In the genomic region with DNA sequence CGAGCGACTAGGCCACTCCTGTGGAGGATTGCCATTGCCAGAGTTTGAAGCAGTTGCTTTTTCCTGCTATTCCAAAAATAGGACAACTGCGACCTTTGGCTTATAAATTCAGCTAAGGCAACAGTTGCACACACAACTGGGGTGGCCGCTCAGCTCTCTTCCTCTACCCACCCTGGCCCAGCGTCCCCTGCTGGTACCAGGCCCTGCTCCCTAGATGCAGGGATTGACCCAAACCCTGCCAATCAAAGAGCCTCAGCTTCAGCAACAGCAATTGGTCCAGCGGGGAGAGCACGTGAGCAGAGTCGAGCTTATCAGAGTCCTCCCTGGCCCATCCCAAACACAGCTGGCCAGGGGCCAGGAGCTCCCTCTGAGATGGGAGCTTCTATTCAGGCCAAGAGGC, we compare ENCODE assay signal across 14 cellular contexts. TPM values are rescaled to one million over a fixed set of nuclear protein-coding genes. Genes with fewer than 3 reads are reported as not detected.
DNase-seq lines count a peak whose midpoint lies in the region; ATAC-seq and TF ChIP-seq lines count a peak whose summit lies in the region.
"Had no signal": no experiment of that assay in that cellular context is flagged by ENCODE, and none has a peak within 500 bp of the region (broad histone marks: within the 10 kb centered on the region; RNA-seq: fewer than 3 reads in every experiment).

No MANE protein-coding gene starts in this region.

- H3K4me2 ChIP-seq in MM.1S (ENCODE audit: low read depth, low read length), result no peak overlapping the region

- no peaks in the 10 kb centered on the region for H3K9me2 ChIP-seq in MM.1S (replicated peaks; ENCODE audit: insufficient read depth, low read length)

- H3K9me3 ChIP-seq in MM.1S (replicated peaks; ENCODE audit: insufficient read depth, low read length) (no peaks in the 10 kb centered on the region), left ventricle myocardium inferior (replicated peaks) (no peaks in the 10 kb centered on the region)

- H3K27me3 ChIP-seq in MM.1S (replicated peaks; ENCODE audit: insufficient read depth, low read length), result no peaks in the 10 kb centered on the region
- no peaks in the 10 kb centered on the region for H3K27me3 ChIP-seq in left ventricle myocardium inferior (ENCODE audit: low read depth)

- H3K36me3 ChIP-seq in MM.1S (replicated peaks; ENCODE audit: insufficient read depth, low read length) (no peaks in the 10 kb centered on the region), left ventricle myocardium inferior (no peaks in the 10 kb centered on the region)

- intact Hi-C loops in left ventricle myocardium inferior (cut with micrococcal nuclease), result no loop called here

- H2AFZ ChIP-seq in MM.1S (ENCODE audit: low read length), result no peak overlapping the region

- ATAC-seq in HG03571 (IDR thresholded peaks at IDR 0.05; ENCODE audit: unreplicated experiment) (no peak), GM18873 (IDR thresholded peaks at IDR 0.05; ENCODE audit: low FRiP score, unreplicated experiment) (no peak)
- ATAC-seq: T-cell had no signal

- no peak overlapping the region for H3K9ac ChIP-seq in MM.1S (ENCODE audit: low read length)

- H3K4me1 ChIP-seq in MM.1S (ENCODE audit: low read length), result no peaks in the 10 kb centered on the region
- H3K4me1 ChIP-seq in left ventricle myocardium inferior, result peaks cover 17% of the 10 kb centered on the region

- no peak overlapping the region for H3K27ac ChIP-seq in MM.1S (ENCODE audit: low read length)
- H3K27ac ChIP-seq in left ventricle myocardium inferior (replicated peaks), result peak overlapping the region; percentile 76

- TF ChIP-seq CTCF in MM.1S (IDR thresholded peaks at IDR 0.05; ENCODE audit: low read length) (0 out of 2 replicates have a peak, but pooled peaks have one; percentile 4), left ventricle myocardium inferior (IDR thresholded peaks at IDR 0.05; ENCODE audit: borderline replicate concordance) (peak; percentile 46)

- H3K4me3 ChIP-seq in MM.1S (ENCODE audit: low read length) (no peak overlapping the region), left ventricle myocardium inferior (no peak overlapping the region)

- no peaks in the 10 kb centered on the region for H3F3A ChIP-seq in MM.1S (ENCODE audit: insufficient read depth, low read length)

- H4K20me1 ChIP-seq in MM.1S (ENCODE audit: insufficient read depth, low read length), result no peaks in the 10 kb centered on the region

- peak; percentile 25 for DNase-seq in DMS79 (lab: John Stamatoyannopoulos, UW)
- no peak for DNase-seq in DMS79 treated with DMSO at 0.1 percent for 48 hours (lab: John Stamatoyannopoulos, UW)
- DNase-seq in MM.1S, result no peak
- DNase-seq in left ventricle myocardium inferior, result peak; percentile 56
- DNase-seq in renal cortical epithelial cell (ENCODE audit: low read depth), result peak; percentile 29
- DNase-seq in occipital lobe (lab: John Stamatoyannopoulos, UW), result no peak
- DNase-seq: activated CD4-positive, alpha-beta memory T cell treated with anti-CD3 and anti-CD28 coated beads, Interleukin-2, amount 10 ng/mL, durations not matched to agents 7 days and 5 days; GOT3; NCI-H69; stimulated activated CD4-positive, alpha-beta T cell treated with anti-CD3 and anti-CD28 coated beads, Interleukin-12 subunit alpha, Interleukin-12 subunit beta, amount 100 ng/mL, for 4 hours; T-cell had no signal

- H3K79me2 ChIP-seq in MM.1S (ENCODE audit: low read length), result no peaks in the 10 kb centered on the region

RNA-seq across cellular contexts. Expression of a gene that starts 22.0 kb away (rescaled TPM):
- total RNA-seq in left ventricle myocardium inferior (not detected), renal cortical epithelial cell (not detected in 2 replicates), occipital lobe (not detected)
- total RNA-seq: activated CD4-positive, alpha-beta memory T cell treated with anti-CD3 and anti-CD28 coated beads, Interleukin-2, amount 10 ng/mL, durations not matched to agents 7 days and 5 days; myocyte; T-cell had no signal

RNA-seq across cellular contexts. Expression of a gene that starts 37.3 kb away (rescaled TPM):
- total RNA-seq in left ventricle myocardium inferior, result 66.1 TPM
- total RNA-seq in renal cortical epithelial cell, result 34.4 and 90.4 TPM in 2 replicates
- total RNA-seq in occipital lobe, result 4.7 TPM

RNA-seq across cellular contexts. Expression of a gene that starts 38.3 kb away (rescaled TPM):
- 313 TPM for total RNA-seq in left ventricle myocardium inferior
- total RNA-seq in renal cortical epithelial cell, result 1,794 and 3,608 TPM in 2 replicates
- total RNA-seq in occipital lobe, result 200 TPM

RNA-seq across cellular contexts. Expression of a gene that starts 40.1 kb away (rescaled TPM):
- total RNA-seq in left ventricle myocardium inferior, result 36.6 TPM
- 46.9 and 151 TPM in 2 replicates for total RNA-seq in renal cortical epithelial cell
- 34.0 TPM for total RNA-seq in occipital lobe

Comparison
In these comparisons a context has a peak if more than half of its experiments do, and no peak if none do; other contexts are left out.
1. DNase-seq: peak in DMS79 (single experiment), left ventricle myocardium inferior (single experiment) and renal cortical epithelial cell (single experiment); none in DMS79 treated with DMSO at 0.1 percent for 48 hours (single experiment), MM.1S (single experiment) and occipital lobe (single experiment).